ENCODE assay signal across 1 cellular context in the genomic region with DNA sequence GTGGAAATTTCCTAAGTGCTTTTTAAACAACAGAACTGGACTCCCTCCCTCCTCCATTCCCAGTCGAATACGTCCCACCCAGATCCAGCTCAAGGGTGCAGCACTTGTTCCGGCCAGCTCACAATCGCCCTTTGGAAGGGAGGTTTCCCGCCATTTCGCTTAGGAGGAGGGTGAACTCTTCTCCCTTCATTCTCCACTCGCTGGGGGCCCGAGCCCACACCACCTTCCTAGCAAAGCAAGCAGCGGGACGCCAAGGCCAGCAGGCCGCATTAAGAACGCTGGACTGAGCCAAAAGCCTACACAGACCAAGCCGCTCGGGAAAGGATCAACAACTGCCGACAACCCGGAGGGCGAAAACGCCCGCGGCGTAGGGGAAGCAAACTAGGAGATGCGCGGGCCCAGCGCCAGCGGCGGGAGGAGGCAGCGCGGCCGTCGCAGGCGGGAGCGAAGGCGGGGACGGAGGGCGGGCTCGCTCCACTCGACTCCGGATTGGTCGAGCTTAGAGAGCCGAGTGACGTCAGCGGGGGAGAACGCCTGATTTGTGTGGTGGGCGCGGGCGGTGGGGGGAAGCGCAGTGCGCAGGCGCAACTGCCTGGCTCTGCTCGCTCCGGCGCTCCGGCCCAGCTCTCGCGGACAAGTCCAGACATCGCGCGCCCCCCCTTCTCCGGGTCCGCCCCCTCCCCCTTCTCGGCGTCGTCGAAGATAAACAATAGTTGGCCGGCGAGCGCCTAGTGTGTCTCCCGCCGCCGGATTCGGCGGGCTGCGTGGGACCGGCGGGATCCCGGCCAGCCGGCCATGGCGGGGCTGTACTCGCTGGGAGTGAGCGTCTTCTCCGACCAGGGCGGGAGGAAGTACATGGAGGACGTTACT.
TF ChIP-seq lines count a peak whose summit lies in the region.

A gene (plus strand): TSS at position 574 of the 870 bp plus-strand sequence. CDS start 222 bp downstream, at position 796.

TF ChIP-seq in GM12878, 131 proteins besides CTCF, POLR2A, EP300 and RAD21 (continued from another document and continues in another):
- TF ChIP-seq, protein P1, sequence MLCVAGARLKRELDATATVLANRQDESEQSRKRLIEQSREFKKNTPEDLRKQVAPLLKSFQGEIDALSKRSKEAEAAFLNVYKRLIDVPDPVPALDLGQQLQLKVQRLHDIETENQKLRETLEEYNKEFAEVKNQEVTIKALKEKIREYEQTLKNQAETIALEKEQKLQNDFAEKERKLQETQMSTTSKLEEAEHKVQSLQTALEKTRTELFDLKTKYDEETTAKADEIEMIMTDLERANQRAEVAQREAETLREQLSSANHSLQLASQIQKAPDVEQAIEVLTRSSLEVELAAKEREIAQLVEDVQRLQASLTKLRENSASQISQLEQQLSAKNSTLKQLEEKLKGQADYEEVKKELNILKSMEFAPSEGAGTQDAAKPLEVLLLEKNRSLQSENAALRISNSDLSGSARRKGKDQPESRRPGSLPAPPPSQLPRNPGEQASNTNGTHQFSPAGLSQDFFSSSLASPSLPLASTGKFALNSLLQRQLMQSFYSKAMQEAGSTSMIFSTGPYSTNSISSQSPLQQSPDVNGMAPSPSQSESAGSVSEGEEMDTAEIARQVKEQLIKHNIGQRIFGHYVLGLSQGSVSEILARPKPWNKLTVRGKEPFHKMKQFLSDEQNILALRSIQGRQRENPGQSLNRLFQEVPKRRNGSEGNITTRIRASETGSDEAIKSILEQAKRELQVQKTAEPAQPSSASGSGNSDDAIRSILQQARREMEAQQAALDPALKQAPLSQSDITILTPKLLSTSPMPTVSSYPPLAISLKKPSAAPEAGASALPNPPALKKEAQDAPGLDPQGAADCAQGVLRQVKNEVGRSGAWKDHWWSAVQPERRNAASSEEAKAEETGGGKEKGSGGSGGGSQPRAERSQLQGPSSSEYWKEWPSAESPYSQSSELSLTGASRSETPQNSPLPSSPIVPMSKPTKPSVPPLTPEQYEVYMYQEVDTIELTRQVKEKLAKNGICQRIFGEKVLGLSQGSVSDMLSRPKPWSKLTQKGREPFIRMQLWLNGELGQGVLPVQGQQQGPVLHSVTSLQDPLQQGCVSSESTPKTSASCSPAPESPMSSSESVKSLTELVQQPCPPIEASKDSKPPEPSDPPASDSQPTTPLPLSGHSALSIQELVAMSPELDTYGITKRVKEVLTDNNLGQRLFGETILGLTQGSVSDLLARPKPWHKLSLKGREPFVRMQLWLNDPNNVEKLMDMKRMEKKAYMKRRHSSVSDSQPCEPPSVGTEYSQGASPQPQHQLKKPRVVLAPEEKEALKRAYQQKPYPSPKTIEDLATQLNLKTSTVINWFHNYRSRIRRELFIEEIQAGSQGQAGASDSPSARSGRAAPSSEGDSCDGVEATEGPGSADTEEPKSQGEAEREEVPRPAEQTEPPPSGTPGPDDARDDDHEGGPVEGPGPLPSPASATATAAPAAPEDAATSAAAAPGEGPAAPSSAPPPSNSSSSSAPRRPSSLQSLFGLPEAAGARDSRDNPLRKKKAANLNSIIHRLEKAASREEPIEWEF (IDR thresholded peaks at IDR 0.05; ENCODE audit: insufficient replicate concordance, low read depth, low read length): no peak
- no peak for TF ChIP-seq NR2C2 (IDR thresholded peaks at IDR 0.05; ENCODE audit: borderline replicate concordance, control insufficient read depth, insufficient read length, low read depth)
- no peak for TF ChIP-seq MEF2B (IDR thresholded peaks at IDR 0.05; ENCODE audit: partially characterized antibody, poor library complexity, severe bottlenecking)
- peak; percentile 58 for TF ChIP-seq YY1 (IDR thresholded peaks at IDR 0.05; ENCODE audit: low read depth, low read length)
- no peak for TF ChIP-seq FOXM1 (IDR thresholded peaks at IDR 0.05; ENCODE audit: low read depth, low read length)
- peak; percentile 66; the same call in 1 of the 2 replicates for TF ChIP-seq CBFB (IDR thresholded peaks at IDR 0.05; ENCODE audit: low read depth)
- TF ChIP-seq KDM1A (IDR thresholded peaks at IDR 0.05; ENCODE audit: borderline replicate concordance): no peak
- no peak for TF ChIP-seq RBBP5 (conservative IDR thresholded peaks at IDR 0.05)
- TF ChIP-seq ZNF622 (IDR thresholded peaks at IDR 0.05): no peak
- peak; percentile 28; the same call in 1 of the 2 replicates for TF ChIP-seq TBL1XR1 (IDR thresholded peaks at IDR 0.05; ENCODE audit: low read depth, low read length)
- peak; percentile 93 for TF ChIP-seq SMAD5 (IDR thresholded peaks at IDR 0.05; ENCODE audit: low read depth)
- no peak for TF ChIP-seq ZBED1 (IDR thresholded peaks at IDR 0.05; ENCODE audit: borderline replicate concordance)
- peak; percentile 66 for TF ChIP-seq SIN3A (IDR thresholded peaks at IDR 0.05; ENCODE audit: low read depth, low read length)
- TF ChIP-seq FOXK2 (IDR thresholded peaks at IDR 0.05): no peak
- peak; percentile 66 for TF ChIP-seq MXI1 (IDR thresholded peaks at IDR 0.05; ENCODE audit: low read depth, low read length)
- TF ChIP-seq MYB (IDR thresholded peaks at IDR 0.05; ENCODE audit: borderline replicate concordance, low read depth, low read length): 0 out of 2 replicates have a peak, but pooled peaks have one; percentile 32
- no peak for TF ChIP-seq TCF7 (IDR thresholded peaks at IDR 0.05; ENCODE audit: borderline replicate concordance)
- TF ChIP-seq, protein P2, sequence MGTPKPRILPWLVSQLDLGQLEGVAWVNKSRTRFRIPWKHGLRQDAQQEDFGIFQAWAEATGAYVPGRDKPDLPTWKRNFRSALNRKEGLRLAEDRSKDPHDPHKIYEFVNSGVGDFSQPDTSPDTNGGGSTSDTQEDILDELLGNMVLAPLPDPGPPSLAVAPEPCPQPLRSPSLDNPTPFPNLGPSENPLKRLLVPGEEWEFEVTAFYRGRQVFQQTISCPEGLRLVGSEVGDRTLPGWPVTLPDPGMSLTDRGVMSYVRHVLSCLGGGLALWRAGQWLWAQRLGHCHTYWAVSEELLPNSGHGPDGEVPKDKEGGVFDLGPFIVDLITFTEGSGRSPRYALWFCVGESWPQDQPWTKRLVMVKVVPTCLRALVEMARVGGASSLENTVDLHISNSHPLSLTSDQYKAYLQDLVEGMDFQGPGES (IDR thresholded peaks at IDR 0.05): no peak
- TF ChIP-seq CREM (IDR thresholded peaks at IDR 0.05; ENCODE audit: low read depth): peak; percentile 74
- TF ChIP-seq, protein P3, sequence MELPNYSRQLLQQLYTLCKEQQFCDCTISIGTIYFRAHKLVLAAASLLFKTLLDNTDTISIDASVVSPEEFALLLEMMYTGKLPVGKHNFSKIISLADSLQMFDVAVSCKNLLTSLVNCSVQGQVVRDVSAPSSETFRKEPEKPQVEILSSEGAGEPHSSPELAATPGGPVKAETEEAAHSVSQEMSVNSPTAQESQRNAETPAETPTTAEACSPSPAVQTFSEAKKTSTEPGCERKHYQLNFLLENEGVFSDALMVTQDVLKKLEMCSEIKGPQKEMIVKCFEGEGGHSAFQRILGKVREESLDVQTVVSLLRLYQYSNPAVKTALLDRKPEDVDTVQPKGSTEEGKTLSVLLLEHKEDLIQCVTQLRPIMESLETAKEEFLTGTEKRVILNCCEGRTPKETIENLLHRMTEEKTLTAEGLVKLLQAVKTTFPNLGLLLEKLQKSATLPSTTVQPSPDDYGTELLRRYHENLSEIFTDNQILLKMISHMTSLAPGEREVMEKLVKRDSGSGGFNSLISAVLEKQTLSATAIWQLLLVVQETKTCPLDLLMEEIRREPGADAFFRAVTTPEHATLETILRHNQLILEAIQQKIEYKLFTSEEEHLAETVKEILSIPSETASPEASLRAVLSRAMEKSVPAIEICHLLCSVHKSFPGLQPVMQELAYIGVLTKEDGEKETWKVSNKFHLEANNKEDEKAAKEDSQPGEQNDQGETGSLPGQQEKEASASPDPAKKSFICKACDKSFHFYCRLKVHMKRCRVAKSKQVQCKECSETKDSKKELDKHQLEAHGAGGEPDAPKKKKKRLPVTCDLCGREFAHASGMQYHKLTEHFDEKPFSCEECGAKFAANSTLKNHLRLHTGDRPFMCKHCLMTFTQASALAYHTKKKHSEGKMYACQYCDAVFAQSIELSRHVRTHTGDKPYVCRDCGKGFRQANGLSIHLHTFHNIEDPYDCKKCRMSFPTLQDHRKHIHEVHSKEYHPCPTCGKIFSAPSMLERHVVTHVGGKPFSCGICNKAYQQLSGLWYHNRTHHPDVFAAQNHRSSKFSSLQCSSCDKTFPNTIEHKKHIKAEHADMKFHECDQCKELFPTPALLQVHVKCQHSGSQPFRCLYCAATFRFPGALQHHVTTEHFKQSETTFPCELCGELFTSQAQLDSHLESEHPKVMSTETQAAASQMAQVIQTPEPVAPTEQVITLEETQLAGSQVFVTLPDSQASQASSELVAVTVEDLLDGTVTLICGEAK (IDR thresholded peaks at IDR 0.05; ENCODE audit: borderline replicate concordance): no peak
- TF ChIP-seq JUND (IDR thresholded peaks at IDR 0.05; ENCODE audit: low read depth, low read length): peak; percentile 52; the same call in 1 of the 2 replicates
- TF ChIP-seq, protein P4, sequence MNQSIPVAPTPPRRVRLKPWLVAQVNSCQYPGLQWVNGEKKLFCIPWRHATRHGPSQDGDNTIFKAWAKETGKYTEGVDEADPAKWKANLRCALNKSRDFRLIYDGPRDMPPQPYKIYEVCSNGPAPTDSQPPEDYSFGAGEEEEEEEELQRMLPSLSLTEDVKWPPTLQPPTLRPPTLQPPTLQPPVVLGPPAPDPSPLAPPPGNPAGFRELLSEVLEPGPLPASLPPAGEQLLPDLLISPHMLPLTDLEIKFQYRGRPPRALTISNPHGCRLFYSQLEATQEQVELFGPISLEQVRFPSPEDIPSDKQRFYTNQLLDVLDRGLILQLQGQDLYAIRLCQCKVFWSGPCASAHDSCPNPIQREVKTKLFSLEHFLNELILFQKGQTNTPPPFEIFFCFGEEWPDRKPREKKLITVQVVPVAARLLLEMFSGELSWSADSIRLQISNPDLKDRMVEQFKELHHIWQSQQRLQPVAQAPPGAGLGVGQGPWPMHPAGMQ (IDR thresholded peaks at IDR 0.05; ENCODE audit: borderline replicate concordance): no peak
- TF ChIP-seq MTA2 (IDR thresholded peaks at IDR 0.05; ENCODE audit: low read depth): no peak
- TF ChIP-seq CHD2 (IDR thresholded peaks at IDR 0.05; ENCODE audit: borderline replicate concordance, low read depth, low read length): peak; percentile 82
- TF ChIP-seq, protein P5, sequence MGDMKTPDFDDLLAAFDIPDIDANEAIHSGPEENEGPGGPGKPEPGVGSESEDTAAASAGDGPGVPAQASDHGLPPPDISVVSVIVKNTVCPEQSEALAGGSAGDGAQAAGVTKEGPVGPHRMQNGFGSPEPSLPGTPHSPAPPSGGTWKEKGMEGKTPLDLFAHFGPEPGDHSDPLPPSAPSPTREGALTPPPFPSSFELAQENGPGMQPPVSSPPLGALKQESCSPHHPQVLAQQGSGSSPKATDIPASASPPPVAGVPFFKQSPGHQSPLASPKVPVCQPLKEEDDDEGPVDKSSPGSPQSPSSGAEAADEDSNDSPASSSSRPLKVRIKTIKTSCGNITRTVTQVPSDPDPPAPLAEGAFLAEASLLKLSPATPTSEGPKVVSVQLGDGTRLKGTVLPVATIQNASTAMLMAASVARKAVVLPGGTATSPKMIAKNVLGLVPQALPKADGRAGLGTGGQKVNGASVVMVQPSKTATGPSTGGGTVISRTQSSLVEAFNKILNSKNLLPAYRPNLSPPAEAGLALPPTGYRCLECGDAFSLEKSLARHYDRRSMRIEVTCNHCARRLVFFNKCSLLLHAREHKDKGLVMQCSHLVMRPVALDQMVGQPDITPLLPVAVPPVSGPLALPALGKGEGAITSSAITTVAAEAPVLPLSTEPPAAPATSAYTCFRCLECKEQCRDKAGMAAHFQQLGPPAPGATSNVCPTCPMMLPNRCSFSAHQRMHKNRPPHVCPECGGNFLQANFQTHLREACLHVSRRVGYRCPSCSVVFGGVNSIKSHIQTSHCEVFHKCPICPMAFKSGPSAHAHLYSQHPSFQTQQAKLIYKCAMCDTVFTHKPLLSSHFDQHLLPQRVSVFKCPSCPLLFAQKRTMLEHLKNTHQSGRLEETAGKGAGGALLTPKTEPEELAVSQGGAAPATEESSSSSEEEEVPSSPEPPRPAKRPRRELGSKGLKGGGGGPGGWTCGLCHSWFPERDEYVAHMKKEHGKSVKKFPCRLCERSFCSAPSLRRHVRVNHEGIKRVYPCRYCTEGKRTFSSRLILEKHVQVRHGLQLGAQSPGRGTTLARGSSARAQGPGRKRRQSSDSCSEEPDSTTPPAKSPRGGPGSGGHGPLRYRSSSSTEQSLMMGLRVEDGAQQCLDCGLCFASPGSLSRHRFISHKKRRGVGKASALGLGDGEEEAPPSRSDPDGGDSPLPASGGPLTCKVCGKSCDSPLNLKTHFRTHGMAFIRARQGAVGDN (IDR thresholded peaks at IDR 0.05): peak; percentile 28; the same call in 1 of the 2 replicates
- no peak for TF ChIP-seq ZNF274 (IDR thresholded peaks at IDR 0.05; ENCODE audit: insufficient read depth, insufficient read length)
- TF ChIP-seq PAX8 (IDR thresholded peaks at IDR 0.05): no peak
- peak in 1 of 2 experiments; percentile 93; a peak in 2 of 4 replicates for TF ChIP-seq ETV6 (conservative IDR thresholded peaks at IDR 0.05 in 1 of 2, IDR thresholded peaks at IDR 0.05 in 1 of 2; ENCODE audit: borderline replicate concordance in 1 of 2, low read depth in 1 of 2)
- TF ChIP-seq, protein P6, sequence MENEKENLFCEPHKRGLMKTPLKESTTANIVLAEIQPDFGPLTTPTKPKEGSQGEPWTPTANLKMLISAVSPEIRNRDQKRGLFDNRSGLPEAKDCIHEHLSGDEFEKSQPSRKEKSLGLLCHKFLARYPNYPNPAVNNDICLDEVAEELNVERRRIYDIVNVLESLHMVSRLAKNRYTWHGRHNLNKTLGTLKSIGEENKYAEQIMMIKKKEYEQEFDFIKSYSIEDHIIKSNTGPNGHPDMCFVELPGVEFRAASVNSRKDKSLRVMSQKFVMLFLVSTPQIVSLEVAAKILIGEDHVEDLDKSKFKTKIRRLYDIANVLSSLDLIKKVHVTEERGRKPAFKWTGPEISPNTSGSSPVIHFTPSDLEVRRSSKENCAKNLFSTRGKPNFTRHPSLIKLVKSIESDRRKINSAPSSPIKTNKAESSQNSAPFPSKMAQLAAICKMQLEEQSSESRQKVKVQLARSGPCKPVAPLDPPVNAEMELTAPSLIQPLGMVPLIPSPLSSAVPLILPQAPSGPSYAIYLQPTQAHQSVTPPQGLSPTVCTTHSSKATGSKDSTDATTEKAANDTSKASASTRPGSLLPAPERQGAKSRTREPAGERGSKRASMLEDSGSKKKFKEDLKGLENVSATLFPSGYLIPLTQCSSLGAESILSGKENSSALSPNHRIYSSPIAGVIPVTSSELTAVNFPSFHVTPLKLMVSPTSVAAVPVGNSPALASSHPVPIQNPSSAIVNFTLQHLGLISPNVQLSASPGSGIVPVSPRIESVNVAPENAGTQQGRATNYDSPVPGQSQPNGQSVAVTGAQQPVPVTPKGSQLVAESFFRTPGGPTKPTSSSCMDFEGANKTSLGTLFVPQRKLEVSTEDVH (IDR thresholded peaks at IDR 0.05; ENCODE audit: low read depth, partially characterized antibody): peak; percentile 94
- TF ChIP-seq, protein P7, sequence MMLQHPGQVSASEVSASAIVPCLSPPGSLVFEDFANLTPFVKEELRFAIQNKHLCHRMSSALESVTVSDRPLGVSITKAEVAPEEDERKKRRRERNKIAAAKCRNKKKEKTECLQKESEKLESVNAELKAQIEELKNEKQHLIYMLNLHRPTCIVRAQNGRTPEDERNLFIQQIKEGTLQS (IDR thresholded peaks at IDR 0.05; ENCODE audit: borderline replicate concordance, extremely low read depth, low read depth, low read length): no peak
- TF ChIP-seq NR2F1 (conservative IDR thresholded peaks at IDR 0.05): no peak
- no peak; the same call in 1 of the 2 replicates for TF ChIP-seq STAT1 (conservative IDR thresholded peaks at IDR 0.05)
- TF ChIP-seq TAF1 (IDR thresholded peaks at IDR 0.05; ENCODE audit: borderline replicate concordance, low read depth, low read length): peak; percentile 83
- TF ChIP-seq SUZ12 (IDR thresholded peaks at IDR 0.05; ENCODE audit: unreplicated experiment): no peak
- TF ChIP-seq CBX5 (IDR thresholded peaks at IDR 0.05; ENCODE audit: low read depth): 0 out of 2 replicates have a peak, but pooled peaks have one; percentile 16
- TF ChIP-seq ESRRA (IDR thresholded peaks at IDR 0.05; ENCODE audit: low read length): no peak; the same call in 1 of the 2 replicates
- TF ChIP-seq RB1 (IDR thresholded peaks at IDR 0.05; ENCODE audit: borderline replicate concordance): peak; percentile 99
